Comparison of ENCODE assay signal across 1 cellular context in the genomic region with DNA sequence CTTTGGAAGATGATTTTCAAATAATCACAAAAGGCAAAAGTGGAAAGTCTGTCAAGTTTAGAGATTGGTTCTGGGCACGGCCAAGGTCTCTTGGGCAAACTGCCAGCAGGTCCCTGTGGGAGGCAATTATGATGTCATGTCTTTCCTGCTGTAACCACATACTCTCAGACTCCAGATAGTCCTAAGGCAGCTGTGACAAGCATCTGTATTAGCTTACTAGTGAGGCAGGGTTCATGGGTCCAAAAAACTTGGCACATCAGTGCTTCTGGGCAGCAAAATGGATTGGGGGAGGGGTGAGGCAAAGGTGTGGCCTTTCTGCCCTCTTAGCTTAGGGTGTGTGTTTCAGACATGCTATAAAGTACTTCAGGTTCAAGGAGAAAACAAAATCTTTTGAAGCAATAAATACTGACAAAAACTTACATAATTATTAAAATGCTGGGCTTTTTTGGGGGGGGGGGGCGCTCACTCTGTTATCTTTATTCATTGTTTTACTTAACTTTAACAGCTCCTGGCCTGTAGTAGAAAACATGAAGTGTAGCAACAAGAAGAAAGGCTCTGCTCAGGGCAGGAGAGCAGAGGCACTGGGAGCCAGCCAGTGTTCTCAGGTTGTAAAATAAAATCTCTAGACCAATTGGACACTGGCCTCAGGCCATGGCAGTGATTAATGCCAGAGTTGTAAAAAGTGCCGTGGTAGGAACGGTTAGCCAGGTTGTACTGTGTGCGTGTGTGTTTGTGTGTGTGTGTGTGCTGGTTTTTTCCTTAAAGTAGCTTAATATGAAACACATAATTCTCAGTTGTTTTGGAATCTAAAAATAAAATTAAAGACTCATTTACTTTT.
A peak's percentile ranks its signal among the peaks of the same experiment; 100 is the strongest.
TF ChIP-seq lines count a peak whose summit lies in the region.

No MANE protein-coding gene starts in this region.

TF ChIP-seq in SK-N-SH treated with all-trans-retinoic acid at 6 μM for 48 hours, 23 proteins besides CTCF, POLR2A, EP300 and RAD21 (continued from another document):
- TF ChIP-seq, protein P1, sequence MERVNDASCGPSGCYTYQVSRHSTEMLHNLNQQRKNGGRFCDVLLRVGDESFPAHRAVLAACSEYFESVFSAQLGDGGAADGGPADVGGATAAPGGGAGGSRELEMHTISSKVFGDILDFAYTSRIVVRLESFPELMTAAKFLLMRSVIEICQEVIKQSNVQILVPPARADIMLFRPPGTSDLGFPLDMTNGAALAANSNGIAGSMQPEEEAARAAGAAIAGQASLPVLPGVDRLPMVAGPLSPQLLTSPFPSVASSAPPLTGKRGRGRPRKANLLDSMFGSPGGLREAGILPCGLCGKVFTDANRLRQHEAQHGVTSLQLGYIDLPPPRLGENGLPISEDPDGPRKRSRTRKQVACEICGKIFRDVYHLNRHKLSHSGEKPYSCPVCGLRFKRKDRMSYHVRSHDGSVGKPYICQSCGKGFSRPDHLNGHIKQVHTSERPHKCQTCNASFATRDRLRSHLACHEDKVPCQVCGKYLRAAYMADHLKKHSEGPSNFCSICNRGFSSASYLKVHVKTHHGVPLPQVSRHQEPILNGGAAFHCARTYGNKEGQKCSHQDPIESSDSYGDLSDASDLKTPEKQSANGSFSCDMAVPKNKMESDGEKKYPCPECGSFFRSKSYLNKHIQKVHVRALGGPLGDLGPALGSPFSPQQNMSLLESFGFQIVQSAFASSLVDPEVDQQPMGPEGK (CRISPR knock-in tag; IDR thresholded peaks at IDR 0.05; ENCODE audit: borderline replicate concordance), result 0 out of 2 replicates have a peak, but pooled peaks have one; percentile 23
- TF ChIP-seq, protein P2, sequence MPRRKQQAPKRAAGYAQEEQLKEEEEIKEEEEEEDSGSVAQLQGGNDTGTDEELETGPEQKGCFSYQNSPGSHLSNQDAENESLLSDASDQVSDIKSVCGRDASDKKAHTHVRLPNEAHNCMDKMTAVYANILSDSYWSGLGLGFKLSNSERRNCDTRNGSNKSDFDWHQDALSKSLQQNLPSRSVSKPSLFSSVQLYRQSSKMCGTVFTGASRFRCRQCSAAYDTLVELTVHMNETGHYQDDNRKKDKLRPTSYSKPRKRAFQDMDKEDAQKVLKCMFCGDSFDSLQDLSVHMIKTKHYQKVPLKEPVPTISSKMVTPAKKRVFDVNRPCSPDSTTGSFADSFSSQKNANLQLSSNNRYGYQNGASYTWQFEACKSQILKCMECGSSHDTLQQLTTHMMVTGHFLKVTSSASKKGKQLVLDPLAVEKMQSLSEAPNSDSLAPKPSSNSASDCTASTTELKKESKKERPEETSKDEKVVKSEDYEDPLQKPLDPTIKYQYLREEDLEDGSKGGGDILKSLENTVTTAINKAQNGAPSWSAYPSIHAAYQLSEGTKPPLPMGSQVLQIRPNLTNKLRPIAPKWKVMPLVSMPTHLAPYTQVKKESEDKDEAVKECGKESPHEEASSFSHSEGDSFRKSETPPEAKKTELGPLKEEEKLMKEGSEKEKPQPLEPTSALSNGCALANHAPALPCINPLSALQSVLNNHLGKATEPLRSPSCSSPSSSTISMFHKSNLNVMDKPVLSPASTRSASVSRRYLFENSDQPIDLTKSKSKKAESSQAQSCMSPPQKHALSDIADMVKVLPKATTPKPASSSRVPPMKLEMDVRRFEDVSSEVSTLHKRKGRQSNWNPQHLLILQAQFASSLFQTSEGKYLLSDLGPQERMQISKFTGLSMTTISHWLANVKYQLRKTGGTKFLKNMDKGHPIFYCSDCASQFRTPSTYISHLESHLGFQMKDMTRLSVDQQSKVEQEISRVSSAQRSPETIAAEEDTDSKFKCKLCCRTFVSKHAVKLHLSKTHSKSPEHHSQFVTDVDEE (CRISPR knock-in tag; IDR thresholded peaks at IDR 0.05), result peak; percentile 67
- TF ChIP-seq ISL1 (CRISPR knock-in tag; IDR thresholded peaks at IDR 0.05), result peak; percentile 30; the same call in 1 of the 2 replicates
- no peak for TF ChIP-seq ARNTL (CRISPR knock-in tag; IDR thresholded peaks at IDR 0.05; ENCODE audit: borderline replicate concordance, low read depth)
TF ChIP-seq in SK-N-SH treated with all-trans-retinoic acid at 6 μM for 48 hours: peak in this region for 4.
